In the genomic region with DNA sequence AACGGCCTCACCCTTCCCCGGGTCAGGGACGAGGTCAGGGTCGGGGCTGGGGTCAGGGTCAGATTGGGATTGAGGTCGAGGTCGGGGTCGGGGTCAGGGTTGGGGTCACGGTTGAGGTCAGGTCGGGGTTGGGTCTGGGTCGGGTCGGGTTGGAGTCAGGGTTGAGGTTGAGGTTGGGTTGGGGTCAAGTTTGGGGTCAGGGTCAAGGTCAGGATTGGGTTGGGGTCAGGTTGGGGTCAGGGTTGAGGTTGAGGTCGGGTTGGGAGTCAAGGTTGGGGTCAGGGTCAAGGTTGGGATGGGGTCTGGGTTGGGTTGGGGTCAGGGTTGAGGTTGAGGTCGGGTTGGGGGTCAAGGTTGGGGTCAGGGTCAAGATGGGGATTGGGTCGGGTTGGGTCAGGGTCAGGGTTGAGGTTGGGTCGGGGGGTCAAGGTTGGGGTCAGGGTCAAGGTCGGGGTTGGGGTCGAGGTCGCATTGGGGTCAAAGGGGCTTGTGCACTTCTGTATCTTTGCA, we compare ENCODE assay signal across 16 cellular contexts.
DNase-seq lines count a peak whose midpoint lies in the region; ATAC-seq and TF ChIP-seq lines count a peak whose summit lies in the region.
"Had no signal": no experiment of that assay in that cellular context is flagged by ENCODE, and none has a peak within 500 bp of the region (broad histone marks: within the 10 kb centered on the region; RNA-seq: fewer than 3 reads in every experiment).

No MANE protein-coding gene starts in this region.

- H3K9me3 Mint-ChIP-seq in CD14-positive monocyte = peaks cover 0 to 6% (median 0%) of the 10 kb centered on the region in 7 donors
- H3K9me3 Mint-ChIP-seq in activated T-cell treated with anti-CD3 and anti-CD28 coated beads, Interleukin-2, amount 50 U/mL, for 4 hours = no peaks in the 10 kb centered on the region
- H3K9me3 Mint-ChIP-seq: activated T-helper 17 cell treated with anti-CD3 and anti-CD28 coated beads, Interleukin-2, amount 50 U/mL, for 72 hours; natural killer cell; stimulated activated naive CD8-positive, alpha-beta T cell treated with anti-CD3 and anti-CD28 coated beads, Interleukin-15, Interleukin-2, amounts not matched to agents 100 ng/mL and 50 ng/mL, for 24 hours had no signal

- intact Hi-C loops in CD14-positive monocyte (cut with micrococcal nuclease) (no loop called here), left colon (cut with DNase I, micrococcal nuclease) (no loop called here)

- TF ChIP-seq CTCF in CD14-positive monocyte (IDR thresholded peaks at IDR 0.05) = no peak

- H3K27ac Mint-ChIP-seq in CD14-positive monocyte = no peak overlapping the region
- H3K27ac Mint-ChIP-seq: activated T-helper 17 cell treated with anti-CD3 and anti-CD28 coated beads, Interleukin-2, amount 50 U/mL, for 72 hours; natural killer cell; stimulated activated naive CD8-positive, alpha-beta T cell treated with anti-CD3 and anti-CD28 coated beads, Interleukin-15, Interleukin-2, amounts not matched to agents 100 ng/mL and 50 ng/mL, for 24 hours; T-helper 17 cell had no signal

- H3K36me3 Mint-ChIP-seq in CD14-positive monocyte = no peaks in the 10 kb centered on the region
- no peaks in the 10 kb centered on the region for H3K36me3 Mint-ChIP-seq in activated T-cell treated with anti-CD3 and anti-CD28 coated beads, Interleukin-2, amount 50 U/mL, for 4 hours (ENCODE audit: insufficient read depth)
- H3K36me3 Mint-ChIP-seq: natural killer cell had no signal

- no peaks in the 10 kb centered on the region for H3K36me3 ChIP-seq in skeletal muscle satellite cell (ENCODE audit: insufficient read depth, low read length)
- H3K36me3 ChIP-seq: adrenal gland had no signal

- H3K27me3 Mint-ChIP-seq in CD14-positive monocyte (ENCODE audit: low read depth in 3 of 3) = peaks cover 1 to 6% (median 2%) of the 10 kb centered on the region in 3 donors
- H3K27me3 Mint-ChIP-seq in activated T-cell treated with anti-CD3 and anti-CD28 coated beads, Interleukin-2, amount 50 U/mL, for 4 hours (ENCODE audit: low read depth) = no peaks in the 10 kb centered on the region
- H3K27me3 Mint-ChIP-seq: stimulated activated naive CD8-positive, alpha-beta T cell treated with anti-CD3 and anti-CD28 coated beads, Interleukin-15, Interleukin-2, amounts not matched to agents 100 ng/mL and 50 ng/mL, for 24 hours had no signal

- H3K9ac ChIP-seq in skeletal muscle satellite cell (ENCODE audit: low read depth, low read length) = no peak overlapping the region

- H3K4me3 Mint-ChIP-seq in CD14-positive monocyte = no peak overlapping the region
- H3K4me3 Mint-ChIP-seq in activated T-cell treated with anti-CD3 and anti-CD28 coated beads, Interleukin-2, amount 50 U/mL, for 4 hours = no peak overlapping the region
- H3K4me3 Mint-ChIP-seq: activated T-helper 17 cell treated with anti-CD3 and anti-CD28 coated beads, Interleukin-2, amount 50 U/mL, for 72 hours; natural killer cell; stimulated activated naive CD8-positive, alpha-beta T cell treated with anti-CD3 and anti-CD28 coated beads, Interleukin-15, Interleukin-2, amounts not matched to agents 100 ng/mL and 50 ng/mL, for 24 hours; T-helper 17 cell had no signal

- DNase-seq in CD14-positive monocyte (ENCODE audit: low spot score) = peak; percentile 39
- peak in 3 of 61 donors; percentile 29 to 51 (median 48) for DNase-seq in caudate nucleus (lab: John Stamatoyannopoulos, UW)
- no peak for DNase-seq in left colon
- no peak for DNase-seq in dermis blood vessel endothelial cell
- DNase-seq in activated T-cell treated with anti-CD3 and anti-CD28 coated beads, Interleukin-2, amount 50 U/mL, for 4 hours = no peak
- DNase-seq in CD1c-positive myeloid dendritic cell (ENCODE audit: extremely low spot score) = no peak
- no peak for DNase-seq in activated CD8-positive, alpha-beta memory T cell treated with anti-CD3 and anti-CD28 coated beads for 24 hours
- DNase-seq: activated CD4-positive, CD25-positive, alpha-beta regulatory T cell; natural killer cell; NCI-H187 treated with DMSO at 0.1 percent for 48 hours; NCI-H510A; T-helper 17 cell had no signal

- peaks cover 2% of the 10 kb centered on the region for H3K4me1 Mint-ChIP-seq in CD14-positive monocyte
- peaks cover 2% of the 10 kb centered on the region for H3K4me1 Mint-ChIP-seq in activated T-cell treated with anti-CD3 and anti-CD28 coated beads, Interleukin-2, amount 50 U/mL, for 4 hours (ENCODE audit: low read depth)
- H3K4me1 Mint-ChIP-seq: activated T-helper 17 cell treated with anti-CD3 and anti-CD28 coated beads, Interleukin-2, amount 50 U/mL, for 72 hours; natural killer cell had no signal

- H3K4me1 ChIP-seq in skeletal muscle satellite cell (ENCODE audit: control insufficient read depth, insufficient read depth, low read length) = peaks cover 59% of the 10 kb centered on the region

- H3K9me3 ChIP-seq in skeletal muscle satellite cell (replicated peaks; ENCODE audit: low read length) = no peaks in the 10 kb centered on the region
- H3K9me3 ChIP-seq: adrenal gland had no signal

- H3K4me3 ChIP-seq in skeletal muscle satellite cell (ENCODE audit: low read length) = peak overlapping the region; percentile 52
- H3K4me3 ChIP-seq: adrenal gland had no signal

- H3K4me2 ChIP-seq in skeletal muscle satellite cell (ENCODE audit: low read length) = peak overlapping the region; percentile 19

- peak overlapping the region; percentile 86 for H3K27ac ChIP-seq in caudate nucleus (ENCODE audit: low read depth, low read length)

- ATAC-seq in left colon = peak; percentile 9
- ATAC-seq in activated T-cell treated with anti-CD3 and anti-CD28 coated beads, Interleukin-2, amount 50 U/mL, for 4 hours = no peak
- ATAC-seq: activated T-helper 17 cell treated with anti-CD3 and anti-CD28 coated beads, Interleukin-2, amount 50 U/mL, for 72 hours; natural killer cell; T-helper 17 cell had no signal

- peaks cover 19% of the 10 kb centered on the region for H3K27me3 ChIP-seq in skeletal muscle satellite cell (ENCODE audit: control insufficient read depth, insufficient read depth, low read length)
- H3K27me3 ChIP-seq: adrenal gland had no signal
